In genomic region chr6:136763716-136764521, GRCh38 we compare ENCODE assay signal across 1 cellular context.
TF ChIP-seq lines count a peak whose summit lies in the region.

No MANE protein-coding gene starts in this region.

TF ChIP-seq in GM12878, 131 proteins besides CTCF, POLR2A, EP300 and RAD21 (continued from another document):
- TF ChIP-seq CEBPZ (IDR thresholded peaks at IDR 0.05; ENCODE audit: low read depth, low read length) = no peak
TF ChIP-seq in GM12878: peak in this region for 21.
